8 cellular contexts compared by ENCODE assay signal in genomic region chr19:1605236-1606137, GRCh38. TPM values are rescaled to one million over a fixed set of nuclear protein-coding genes. Genes with fewer than 3 reads are reported as not detected.
DNase-seq lines count a peak whose midpoint lies in the region; ATAC-seq, FAIRE-seq and TF ChIP-seq lines count a peak whose summit lies in the region.

UQCR11 (minus strand) TSS chr19:1605462; CDS start chr19:1605409, 53 bp downstream.

- H3K9me3 ChIP-seq in adrenal gland (replicated peaks in 1 of 3): no peaks in the 10 kb centered on the region
- no peaks in the 10 kb centered on the region for H3K9me3 ChIP-seq in heart left ventricle
- no peaks in the 10 kb centered on the region for H3K9me3 ChIP-seq in upper lobe of left lung

- H3K4me1 ChIP-seq in adrenal gland (replicated peaks in 1 of 2) (peaks cover 19 to 28% of the 10 kb centered on the region in 2 donors), heart left ventricle (peaks cover 0 to 45% (median 28%) of the 10 kb centered on the region in 12 donors), upper lobe of left lung (peaks cover 29 to 56% (median 35%) of the 10 kb centered on the region in 4 donors)

- ATAC-seq in HG02852 (IDR thresholded peaks at IDR 0.05; ENCODE audit: unreplicated experiment): peak; percentile 80
- ATAC-seq in heart left ventricle: peak; percentile 94 to 97 (median 96)
- peak; percentile 94 to 97 for ATAC-seq in upper lobe of left lung (ENCODE audit: low FRiP score in 2 of 2)

- DNase-seq in GM12891 (ENCODE audit: insufficient read length, low spot score): peak; percentile 96
- DNase-seq in NCI-H146 (lab: John Stamatoyannopoulos, UW): peak; percentile 91
- DNase-seq in T-helper 1 cell: peak; percentile 81 to 95 (median 87)
- DNase-seq in adrenal gland: peak; percentile 93 to 98 (median 96)
- DNase-seq in heart left ventricle: peak; percentile 96 to 97 (median 97)
- DNase-seq in posterior cingulate gyrus: peak; percentile 91 to 99 (median 97)
- peak; percentile 95 to 96 for DNase-seq in upper lobe of left lung

- H3K4me3 ChIP-seq in adrenal gland (peak within 1 kb of the TSS in 3 of 4 donors; percentile 70 to 95 (median 79)), heart left ventricle (peak within 1 kb of the TSS; percentile 80 to 100 (median 90)), upper lobe of left lung (peak within 1 kb of the TSS; percentile 77 to 100 (median 90))

- TF ChIP-seq EP300 in upper lobe of left lung (IDR thresholded peaks at IDR 0.05): no peak

- WGBS in adrenal gland, 4 donors: 0 to 1% (median 1%) methylated on average over 8 to 78 of the region's 79 CpGs
- WGBS in heart left ventricle, 4 donors: 0 to 1% (median 0%) methylated on average over 38 to 79 of the region's 79 CpGs
- 0% methylated on average over 11 to 43 of the region's 79 CpGs for WGBS in upper lobe of left lung, 2 donors

- peaks cover 0 to 4% of the 10 kb centered on the region in 2 donors for H3K36me3 ChIP-seq in adrenal gland (replicated peaks in 1 of 2)
- H3K36me3 ChIP-seq in heart left ventricle: peaks cover 0 to 23% (median 4%) of the 10 kb centered on the region in 9 donors
- H3K36me3 ChIP-seq in upper lobe of left lung: peaks cover 0 to 7% (median 3%) of the 10 kb centered on the region in 4 donors

- H3K27me3 ChIP-seq in adrenal gland (no peaks in the 10 kb centered on the region), heart left ventricle (no peaks in the 10 kb centered on the region), upper lobe of left lung (no peaks in the 10 kb centered on the region)

- H3K27ac ChIP-seq in adrenal gland: peak within 1 kb of the TSS; percentile 71 to 95 (median 92)
- H3K27ac ChIP-seq in heart left ventricle: peak within 1 kb of the TSS; percentile 87 to 97 (median 95)
- H3K27ac ChIP-seq in upper lobe of left lung: peak within 1 kb of the TSS; percentile 90 to 93 (median 90)

- peak; percentile 97 for FAIRE-seq in GM12891 (lab: Jason Lieb, UNC)

- TF ChIP-seq CTCF in adrenal gland (IDR thresholded peaks at IDR 0.05): peak; percentile 15 to 77 (median 66)
- TF ChIP-seq CTCF in heart left ventricle (IDR thresholded peaks at IDR 0.05): peak; percentile 35 to 75 (median 54)
- TF ChIP-seq CTCF in upper lobe of left lung (IDR thresholded peaks at IDR 0.05): peak; percentile 34 to 86 (median 71)

- peak; percentile 69; the same call in 1 of the 2 replicates for TF ChIP-seq POLR2A in GM12891 (IDR thresholded peaks at IDR 0.05; ENCODE audit: low read depth, low read length)
- peak in 1 of 2 donors; percentile 55 for TF ChIP-seq POLR2A in adrenal gland (IDR thresholded peaks at IDR 0.05)
- TF ChIP-seq POLR2A in heart left ventricle (IDR thresholded peaks at IDR 0.05): peak in 1 of 2 donors; percentile 51
- TF ChIP-seq POLR2A in upper lobe of left lung (IDR thresholded peaks at IDR 0.05): peak in 2 of 4 donors; percentile 33 to 60

- intact Hi-C loops in adrenal gland (cut with DNase I) (loop anchor here (5.0 kb wide), 1 partner anchor 47 kb away; the partner anchor contains the start of gene TCF3 (in 2 of the 2)), heart left ventricle (cut with DNase I) (loop anchor here in 9 of 10 donors (1.0 to 5.0 kb wide), 7 partner anchors 45 to 162 kb away; partner anchors contain the start of gene TCF3 (in 7 of the 9)), posterior cingulate gyrus (cut with DNase I) (loop anchor here (1.0 to 5.0 kb wide), 3 partner anchors 12 to 47 kb away; partner anchors contain the start of genes MEX3D and TCF3)

TF ChIP-seq in GM12891, 5 proteins besides CTCF, POLR2A, EP300 and RAD21:
- TF ChIP-seq SPI1 (IDR thresholded peaks at IDR 0.05; ENCODE audit: low read depth, low read length): no peak
- no peak for TF ChIP-seq PAX5 (IDR thresholded peaks at IDR 0.05; ENCODE audit: insufficient read depth, low read length, severe bottlenecking)
- no peak for TF ChIP-seq POU2F2 (IDR thresholded peaks at IDR 0.05; ENCODE audit: low read depth, low read length)
- peak; percentile 52; the same call in 1 of the 2 replicates for TF ChIP-seq POLR2AphosphoS5 (IDR thresholded peaks at IDR 0.05; ENCODE audit: low read depth, low read length)
- TF ChIP-seq TAF1 (IDR thresholded peaks at IDR 0.05; ENCODE audit: low read depth, low read length): 0 out of 2 replicates have a peak, but pooled peaks have one; percentile 37
TF ChIP-seq in GM12891: peak in this region for 2.

RNA-seq across cellular contexts. Expression of gene UQCR11, which starts in this region (rescaled TPM):
- 202 TPM for polyA plus RNA-seq in GM12891 (2012; ENCODE audit: low read depth, missing spikeins)
- total RNA-seq in adrenal gland (100 to 1,000 TPM in 5 of 8 donors, 10 to 100 TPM in 3; 47.1 to 336 (median 240) TPM), heart left ventricle (100 to 1,000 TPM; 170 to 982 (median 690) TPM), upper lobe of left lung (100 to 1,000 TPM in 2 of 6 donors, 10 to 100 TPM in 4; 10.5 to 216 (median 67.3) TPM)
- polyA plus RNA-seq in adrenal gland (100 to 1,000 TPM in 1 of 3 donors, 10 to 100 TPM in 2; 91.7 to 122 (median 96.9) TPM), heart left ventricle (100 to 1,000 TPM; 271 to 329 TPM)

Comparison
In these comparisons a context has a peak if more than half of its experiments do, and no peak if none do; other contexts are left out.
1. Peak in every context shown above with its lines: DNase-seq, ATAC-seq, H3K4me3 ChIP-seq and H3K27ac ChIP-seq.